ENCODE assay signal across 8 cellular contexts in genomic region chr9:127967151-127967809, GRCh38. TPM values are rescaled to one million over a fixed set of nuclear protein-coding genes. Genes with fewer than 3 reads are reported as not detected.
DNase-seq lines count a peak whose midpoint lies in the region; ATAC-seq and TF ChIP-seq lines count a peak whose summit lies in the region.

No MANE protein-coding gene starts in this region.

- peaks cover 23% of the 10 kb centered on the region for H3F3A ChIP-seq in SU-DHL-6 (ENCODE audit: insufficient read depth)

- H3K36me3 ChIP-seq in SU-DHL-6 (ENCODE audit: low read length) (no peaks in the 10 kb centered on the region), gastroesophageal sphincter (no peaks in the 10 kb centered on the region), Karpas-422 (ENCODE audit: insufficient read depth, low read length) (no peaks in the 10 kb centered on the region)

- peak overlapping the region; percentile 32; the same call in 1 of the 2 replicates for H3K9ac ChIP-seq in SU-DHL-6 (ENCODE audit: low read length)
- H3K9ac ChIP-seq in Karpas-422 (ENCODE audit: low read length) = no peak overlapping the region

- peaks cover 88% of the 10 kb centered on the region for H3K4me1 Mint-ChIP-seq in T-helper 2 cell treated with Interferon-gamma antibody and Interleukin-4, amounts not matched to agents 5 μg/mL and 100 μg/mL, for 36 hours (ENCODE audit: low read depth)
- peaks cover 100% of the 10 kb centered on the region for H3K4me1 Mint-ChIP-seq in stimulated activated naive CD8-positive, alpha-beta T cell treated with anti-CD3 and anti-CD28 coated beads, Interleukin-15, amount 100 ng/mL, for 72 hours

- peaks cover 77% of the 10 kb centered on the region for H3K36me3 Mint-ChIP-seq in T-helper 2 cell treated with Interferon-gamma antibody and Interleukin-4, amounts not matched to agents 5 μg/mL and 100 μg/mL, for 36 hours (ENCODE audit: low read depth)

- WGBS in gastroesophageal sphincter (ENCODE audit: low coverage in 1 of 2), 2 donors = 0 to 40% methylated on average over 1 of the region's 9 CpGs

- no peak for DNase-seq in T-helper 2 cell treated with Interferon-gamma antibody and Interleukin-4, amounts not matched to agents 5 μg/mL and 100 μg/mL, for 36 hours (ENCODE audit: low spot score)
- no peak for DNase-seq in T-helper 2 cell
- DNase-seq in stimulated activated naive CD8-positive, alpha-beta T cell treated with anti-CD3 and anti-CD28 coated beads, Interleukin-15, amount 100 ng/mL, for 72 hours = no peak
- DNase-seq in Karpas-422 = no peak
- DNase-seq in NCI-H524 treated with DMSO at 0.1 percent for 48 hours (lab: John Stamatoyannopoulos, UW) = no peak

- H3K4me3 ChIP-seq in SU-DHL-6 (ENCODE audit: insufficient read depth, low read length, poor library complexity, severe bottlenecking) (no peak overlapping the region), gastroesophageal sphincter (no peak overlapping the region), Karpas-422 (ENCODE audit: low read length) (no peak overlapping the region)

- no peak for TF ChIP-seq POLR2A in gastroesophageal sphincter (IDR thresholded peaks at IDR 0.05)

- no peaks in the 10 kb centered on the region for H3K9me2 ChIP-seq in SU-DHL-6 (replicated peaks; ENCODE audit: insufficient read depth, low read length)
- H3K9me2 ChIP-seq in Karpas-422 (replicated peaks; ENCODE audit: insufficient read depth, low read length) = no peaks in the 10 kb centered on the region

- peak overlapping the region; percentile 53 for H3K27ac Mint-ChIP-seq in T-helper 2 cell treated with Interferon-gamma antibody and Interleukin-4, amounts not matched to agents 5 μg/mL and 100 μg/mL, for 36 hours
- H3K27ac Mint-ChIP-seq in stimulated activated naive CD8-positive, alpha-beta T cell treated with anti-CD3 and anti-CD28 coated beads, Interleukin-15, amount 100 ng/mL, for 72 hours = peak overlapping the region; percentile 93 to 97

- ATAC-seq in gastroesophageal sphincter (no peak), GM19397 (IDR thresholded peaks at IDR 0.05; ENCODE audit: unreplicated experiment) (no peak)
- ATAC-seq in stimulated activated naive CD8-positive, alpha-beta T cell treated with anti-CD3 and anti-CD28 coated beads, Interleukin-15, amount 100 ng/mL, for 72 hours = no peak

- H3K9me3 ChIP-seq in SU-DHL-6 (ENCODE audit: insufficient read depth, low read length) = no peaks in the 10 kb centered on the region
- H3K9me3 ChIP-seq in gastroesophageal sphincter = no peaks in the 10 kb centered on the region
- no peaks in the 10 kb centered on the region for H3K9me3 ChIP-seq in Karpas-422 (ENCODE audit: low read length)

- no peak for TF ChIP-seq CTCF in SU-DHL-6 (IDR thresholded peaks at IDR 0.05; ENCODE audit: insufficient read depth, low read length, poor library complexity, severe bottlenecking)
- no peak for TF ChIP-seq CTCF in gastroesophageal sphincter (IDR thresholded peaks at IDR 0.05)

- H4K20me1 ChIP-seq in SU-DHL-6 (ENCODE audit: low read depth, low read length) = peaks cover 8% of the 10 kb centered on the region; the same call in 1 of the 2 replicates
- H4K20me1 ChIP-seq in Karpas-422 (ENCODE audit: insufficient read depth, low read depth, low read length) = peaks cover 62% of the 10 kb centered on the region

- peaks cover 25 to 100% (median 82%) of the 10 kb centered on the region in 3 donors for H3K4me1 ChIP-seq in gastroesophageal sphincter
- H3K4me1 ChIP-seq in Karpas-422 (ENCODE audit: low read length) = peaks cover 59% of the 10 kb centered on the region

- H3K27me3 Mint-ChIP-seq in T-helper 2 cell treated with Interferon-gamma antibody and Interleukin-4, amounts not matched to agents 5 μg/mL and 100 μg/mL, for 36 hours (ENCODE audit: low read depth) = no peaks in the 10 kb centered on the region
- no peaks in the 10 kb centered on the region for H3K27me3 Mint-ChIP-seq in stimulated activated naive CD8-positive, alpha-beta T cell treated with anti-CD3 and anti-CD28 coated beads, Interleukin-15, amount 100 ng/mL, for 72 hours

- H3K79me2 ChIP-seq in SU-DHL-6 (ENCODE audit: insufficient read depth, low read length) (peaks cover 98% of the 10 kb centered on the region), Karpas-422 (ENCODE audit: low read length) (no peaks in the 10 kb centered on the region)

- H3K27me3 ChIP-seq in SU-DHL-6 (ENCODE audit: low read length) (no peaks in the 10 kb centered on the region), gastroesophageal sphincter (no peaks in the 10 kb centered on the region), Karpas-422 (ENCODE audit: low read length) (no peaks in the 10 kb centered on the region)

- TF ChIP-seq EP300 in gastroesophageal sphincter (IDR thresholded peaks at IDR 0.05) = no peak

- H3K27ac ChIP-seq in SU-DHL-6 (ENCODE audit: low read depth, low read length) (peak overlapping the region; percentile 61), gastroesophageal sphincter (peak overlapping the region; percentile 73 to 92 (median 90)), Karpas-422 (ENCODE audit: low read length) (no peak overlapping the region)

- H3K4me3 Mint-ChIP-seq in T-helper 2 cell treated with Interferon-gamma antibody and Interleukin-4, amounts not matched to agents 5 μg/mL and 100 μg/mL, for 36 hours = peak overlapping the region; percentile 52
- peak overlapping the region; percentile 85 to 92 for H3K4me3 Mint-ChIP-seq in stimulated activated naive CD8-positive, alpha-beta T cell treated with anti-CD3 and anti-CD28 coated beads, Interleukin-15, amount 100 ng/mL, for 72 hours

- no peaks in the 10 kb centered on the region for H3K9me3 Mint-ChIP-seq in T-helper 2 cell treated with Interferon-gamma antibody and Interleukin-4, amounts not matched to agents 5 μg/mL and 100 μg/mL, for 36 hours
- H3K9me3 Mint-ChIP-seq in stimulated activated naive CD8-positive, alpha-beta T cell treated with anti-CD3 and anti-CD28 coated beads, Interleukin-15, amount 100 ng/mL, for 72 hours = no peaks in the 10 kb centered on the region

- H2AFZ ChIP-seq in SU-DHL-6 (ENCODE audit: low read depth, low read length, severe bottlenecking) (no peak overlapping the region), Karpas-422 (ENCODE audit: low read length) (no peak overlapping the region)

- H3K4me2 ChIP-seq in SU-DHL-6 (ENCODE audit: low read depth, low read length, poor library complexity, severe bottlenecking) (peak overlapping the region; percentile 92), Karpas-422 (ENCODE audit: low read depth, low read length, poor library complexity, severe bottlenecking) (no peak overlapping the region)

RNA-seq across cellular contexts. Expression of gene EEIG1, which starts 13.5 kb away (rescaled TPM):
- 10 to 100 TPM in 3 of 4 donors, 1 to 10 TPM in 1; 7.0 to 22.0 (median 16.3) TPM for total RNA-seq in gastroesophageal sphincter
- total RNA-seq in Karpas-422 (2014; rRNA removed; shearing (Covaris generic); ENCODE audit: low replicate concordance) = 6.9 and 10.1 TPM in 2 replicates

RNA-seq across cellular contexts. Expression of gene DPM2, which starts 29.6 kb away (rescaled TPM):
- 10 to 100 TPM in 2 of 4 donors, 1 to 10 TPM in 2; 8.9 to 15.0 (median 11.2) TPM for total RNA-seq in gastroesophageal sphincter
- 21.5 and 34.4 TPM in 2 replicates for total RNA-seq in Karpas-422 (2014; rRNA removed; shearing (Covaris generic); ENCODE audit: low replicate concordance)

RNA-seq across cellular contexts. Expression of gene PIP5KL1, which starts 36.7 kb away (rescaled TPM):
- 1 to 10 TPM in 2 of 4 donors, under 1 TPM in 1, not detected in 1; 0.66 to 3.4 (median 3.1) TPM for total RNA-seq in gastroesophageal sphincter
- 2.7 and 3.1 TPM in 2 replicates for total RNA-seq in Karpas-422 (2014; rRNA removed; shearing (Covaris generic); ENCODE audit: low replicate concordance)

RNA-seq across cellular contexts. Expression of gene ST6GALNAC4, which starts 50.4 kb away (rescaled TPM):
- 10 to 100 TPM; 25.2 to 49.7 (median 31.7) TPM for total RNA-seq in gastroesophageal sphincter
- total RNA-seq in Karpas-422 (2014; rRNA removed; shearing (Covaris generic); ENCODE audit: low replicate concordance) = 23.5 and 41.6 TPM in 2 replicates
